ENCODE assay signal across 26 cellular contexts in the genomic region with DNA sequence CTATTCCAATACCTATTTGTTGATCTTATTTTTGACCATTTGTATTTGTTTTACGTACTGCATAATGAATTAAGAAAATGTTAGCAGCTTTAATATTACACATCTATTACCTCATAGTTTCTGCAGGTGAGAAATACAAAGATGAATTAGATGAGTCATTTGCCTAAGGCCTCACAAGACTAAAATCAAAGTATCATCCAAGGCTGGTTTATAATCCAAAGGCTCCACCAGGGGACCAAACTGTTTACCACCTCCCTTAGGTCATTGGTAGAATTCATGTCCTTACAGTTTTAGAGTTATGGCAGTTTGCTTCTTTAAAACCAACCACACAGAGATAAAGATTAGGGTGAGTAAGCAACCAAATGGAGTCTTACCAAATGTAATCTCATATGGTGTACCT.
"Had no signal": no experiment of that assay in that cellular context is flagged by ENCODE, and none has a peak within 500 bp of the region (broad histone marks: within the 10 kb centered on the region; RNA-seq: fewer than 3 reads in every experiment).

No MANE protein-coding gene starts in this region.

- H3K36me3 Mint-ChIP-seq: neural progenitor cell had no signal

- H3K4me3 Mint-ChIP-seq: endodermal cell; immature natural killer cell; natural killer cell treated with Interleukin-12 subunit alpha and Interleukin-12 subunit beta and Interleukin-15 and Interleukin-18, amount 100 ng/mL, for 72 hours; neural progenitor cell; stimulated activated naive B cell treated with anti-CD40 and anti-IgM and Interleukin-4, amounts not matched to agents 10 μg/mL and 1 μg/mL and 100 μg/mL, for 72 hours had no signal

- H3K9me3 Mint-ChIP-seq: neural progenitor cell had no signal

- H3K4me1 Mint-ChIP-seq: endodermal cell; immature natural killer cell; neural progenitor cell; stimulated activated naive B cell treated with anti-CD40 and anti-IgM and Interleukin-4, amounts not matched to agents 10 μg/mL and 1 μg/mL and 100 μg/mL, for 72 hours had no signal

- ATAC-seq: left cardiac atrium; lower lobe of right lung; natural killer cell treated with Interleukin-12 subunit alpha and Interleukin-12 subunit beta and Interleukin-15 and Interleukin-18, amount 100 ng/mL, for 72 hours; stimulated activated naive B cell treated with anti-CD40 and anti-IgM and Interleukin-4, amounts not matched to agents 10 μg/mL and 1 μg/mL and 100 μg/mL, for 72 hours had no signal

- H3K9me3 ChIP-seq: esophagus squamous epithelium, lower lobe of right lung, ovary, sigmoid colon, stomach, thoracic aorta, transverse colon had no signal

- H3K27me3 ChIP-seq: esophagus squamous epithelium, neural progenitor cell, ovary, right atrium auricular region, sigmoid colon, stomach, transverse colon had no signal

- DNase-seq: dermis blood vessel endothelial cell; effector CD4-positive, alpha-beta T cell; endodermal cell; esophagus squamous epithelium; foreskin fibroblast; immature natural killer cell; kidney; left cardiac atrium; left ventricle myocardium inferior; lower lobe of right lung; mesenchymal stem cell; midbrain; nucleus accumbens; ovary; sigmoid colon; stimulated activated CD4-positive, alpha-beta T cell treated with anti-CD3 and anti-CD28 coated beads, Interleukin-2, amount 100 ng/mL, for 24 hours; stimulated activated CD4-positive, alpha-beta T cell treated with anti-CD3 and anti-CD28 coated beads, Interleukin-4, amount 100 ng/mL, for 4 hours; stimulated activated naive B cell treated with anti-CD40 and anti-IgM and Interleukin-4, amounts not matched to agents 10 μg/mL and 1 μg/mL and 100 μg/mL, for 72 hours; stomach; substantia nigra; transverse colon had no signal

- H3K4me3 ChIP-seq: esophagus squamous epithelium, left ventricle myocardium inferior, lower lobe of right lung, neural progenitor cell, ovary, right atrium auricular region, sigmoid colon, skin epidermis, stomach, thoracic aorta, transverse colon had no signal

- H3K27me3 Mint-ChIP-seq: natural killer cell treated with Interleukin-12 subunit alpha and Interleukin-12 subunit beta and Interleukin-15 and Interleukin-18, amount 100 ng/mL, for 72 hours; stimulated activated naive B cell treated with anti-CD40 and anti-IgM and Interleukin-4, amounts not matched to agents 10 μg/mL and 1 μg/mL and 100 μg/mL, for 72 hours had no signal

- H3K4me1 ChIP-seq: esophagus squamous epithelium, left ventricle myocardium inferior, lower lobe of right lung, neural progenitor cell, right atrium auricular region, sigmoid colon, stomach, transverse colon had no signal

- H3K36me3 ChIP-seq: esophagus squamous epithelium, left ventricle myocardium inferior, lower lobe of right lung, neural progenitor cell, ovary, right atrium auricular region, sigmoid colon, stomach, thoracic aorta, transverse colon had no signal

- H2AFZ ChIP-seq: neural progenitor cell had no signal

- H3K27ac Mint-ChIP-seq: endodermal cell; immature natural killer cell; natural killer cell treated with Interleukin-12 subunit alpha and Interleukin-12 subunit beta and Interleukin-15 and Interleukin-18, amount 100 ng/mL, for 72 hours; neural progenitor cell; stimulated activated naive B cell treated with anti-CD40 and anti-IgM and Interleukin-4, amounts not matched to agents 10 μg/mL and 1 μg/mL and 100 μg/mL, for 72 hours had no signal

- H3K27ac ChIP-seq: esophagus squamous epithelium, left ventricle myocardium inferior, lower lobe of right lung, neural progenitor cell, ovary, right atrium auricular region, sigmoid colon, skin epidermis, stomach, thoracic aorta, transverse colon had no signal

- H3K9ac ChIP-seq: neural progenitor cell had no signal

- H3K4me2 ChIP-seq: neural progenitor cell had no signal
